Comparison of ENCODE assay signal across 14 cellular contexts in the genomic region with DNA sequence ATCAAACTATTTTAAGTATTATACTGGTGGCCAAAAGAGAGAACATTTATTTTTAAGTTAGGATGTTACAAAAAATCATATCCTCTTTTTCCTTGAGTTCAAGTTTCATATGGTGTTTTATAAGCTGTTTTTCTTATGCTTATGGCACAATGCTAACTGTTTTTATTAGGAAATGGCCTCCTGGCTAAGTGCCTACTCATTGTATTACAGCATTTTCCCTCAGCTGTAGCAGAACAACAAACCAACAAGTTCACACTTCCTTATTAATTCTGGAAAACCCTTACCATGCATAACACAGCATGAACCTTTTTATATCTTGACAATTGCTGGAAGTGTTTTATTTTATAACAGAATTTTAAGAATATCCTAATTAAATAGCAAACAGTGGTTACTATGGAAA.
DNase-seq lines count a peak whose midpoint lies in the region; FAIRE-seq and TF ChIP-seq lines count a peak whose summit lies in the region.
"Had no signal": no experiment of that assay in that cellular context is flagged by ENCODE, and none has a peak within 500 bp of the region (broad histone marks: within the 10 kb centered on the region; RNA-seq: fewer than 3 reads in every experiment).

No MANE protein-coding gene starts in this region.

- H3K4me2 ChIP-seq in neuronal stem cell (ENCODE audit: insufficient read depth, low read length, poor library complexity, severe bottlenecking): no peak overlapping the region

- H3K14ac ChIP-seq in neuronal stem cell (ENCODE audit: low read length): no peak overlapping the region

- H3K23ac ChIP-seq in neuronal stem cell (ENCODE audit: low read depth, low read length, poor library complexity): no peak overlapping the region

- no peak overlapping the region for H2BK5ac ChIP-seq in neuronal stem cell (ENCODE audit: low read length)

- no peak overlapping the region for H4K8ac ChIP-seq in neuronal stem cell (ENCODE audit: low read depth, low read length)

- no peak for FAIRE-seq in RCC 7860 (lab: Jason Lieb, UNC)
- FAIRE-seq: H1 had no signal

- H3K9me3 ChIP-seq in skeletal muscle tissue (ENCODE audit: control insufficient read depth in 3 of 3, low read length in 3 of 3) (no peaks in the 10 kb centered on the region), neuronal stem cell (replicated peaks in 1 of 2; ENCODE audit: control insufficient read depth in 2 of 2, insufficient read depth in 1 of 2, low read depth in 1 of 2, low read length in 2 of 2) (no peaks in the 10 kb centered on the region)

- no peak overlapping the region for H2AK5ac ChIP-seq in neuronal stem cell (ENCODE audit: low read depth, low read length)

- H3K4ac ChIP-seq in neuronal stem cell (ENCODE audit: low read length): no peak overlapping the region

- CTCF ChIA-PET in GM10248 (lab: Yijun Ruan, JAX): no interaction called here

- H2BK15ac ChIP-seq in neuronal stem cell (ENCODE audit: low read length): no peak overlapping the region

- H2BK12ac ChIP-seq in neuronal stem cell (ENCODE audit: low read length): no peak overlapping the region

- H3K9ac ChIP-seq in skeletal muscle tissue (ENCODE audit: low read depth in 1 of 3, low read length in 3 of 3) (no peak overlapping the region), neuronal stem cell (ENCODE audit: low read depth, low read length, poor library complexity) (no peak overlapping the region)

- DNase-seq in LHCN-M2 (ENCODE audit: low read depth) (peak; percentile 59), dedifferentiated amniotic fluid mesenchymal stem cell (ENCODE audit: extremely low spot score) (peak; percentile 24), left kidney (ENCODE audit: low read depth, low spot score) (peak; percentile 18), GM10248 (ENCODE audit: extremely low spot score) (no peak), neuronal stem cell (ENCODE audit: low spot score) (no peak), RCC 7860 (ENCODE audit: low spot score) (no peak)
- DNase-seq in stimulated activated naive CD4-positive, alpha-beta T cell treated with Interleukin-2 at 50 U/mL for 16 hours (lab: John Stamatoyannopoulos, UW): no peak
- DNase-seq: activated CD4-positive, alpha-beta T cell treated with anti-CD3 and anti-CD28 coated beads, Interleukin-2, amount 50 U/mL, for 1 hour; activated T-cell treated with anti-CD3 and anti-CD28 coated beads, Interleukin-2, amount 50 U/mL, for 72 hours; hippocampal formation; NCI-H1105 treated with DMSO at 0.1 percent for 48 hours; NCI-H510A treated with DMSO at 0.1 percent for 48 hours had no signal

- H2AFZ ChIP-seq in neuronal stem cell (ENCODE audit: low read length): no peak overlapping the region

- TF ChIP-seq CTCF in GM10248 (IDR thresholded peaks at IDR 0.05; ENCODE audit: control extremely low read depth, extremely low read depth, low read depth, missing control alignments): no peak

- H2BK120ac ChIP-seq in neuronal stem cell (ENCODE audit: low read depth, low read length): no peak overlapping the region

- H3K36me3 ChIP-seq in skeletal muscle tissue (ENCODE audit: control insufficient read depth in 3 of 3, insufficient read depth in 3 of 3, low read length in 3 of 3): no peaks in the 10 kb centered on the region
- H3K36me3 ChIP-seq in neuronal stem cell (replicated peaks in 1 of 2; ENCODE audit: control insufficient read depth in 2 of 2, insufficient read depth in 2 of 2, low read length in 2 of 2): no peaks in the 10 kb centered on the region

- no peaks in the 10 kb centered on the region for H3K27me3 ChIP-seq in skeletal muscle tissue (ENCODE audit: control insufficient read depth in 3 of 3, insufficient read depth in 3 of 3, low read length in 3 of 3)
- no peaks in the 10 kb centered on the region for H3K27me3 ChIP-seq in neuronal stem cell (ENCODE audit: control insufficient read depth in 3 of 3, insufficient read depth in 3 of 3, low read depth in 1 of 3, low read length in 3 of 3)

- peaks cover 0 to 5% (median 3%) of the 10 kb centered on the region in 3 donors for H3K4me1 ChIP-seq in skeletal muscle tissue (ENCODE audit: control insufficient read depth in 3 of 3, insufficient read depth in 3 of 3, low read length in 3 of 3)
- H3K4me1 ChIP-seq in neuronal stem cell (ENCODE audit: control insufficient read depth in 2 of 2, insufficient read depth in 1 of 2, low read depth in 1 of 2, low read length in 2 of 2): peaks cover 11 to 25% of the 10 kb centered on the region in 2 donors

- no peak overlapping the region for H3K18ac ChIP-seq in neuronal stem cell (ENCODE audit: low read length)

- H3K4me3 ChIP-seq in skeletal muscle tissue (ENCODE audit: low read length in 3 of 3): no peak overlapping the region
- H3K4me3 ChIP-seq in neuronal stem cell (ENCODE audit: low read length in 2 of 2): no peak overlapping the region

- H3K27ac ChIP-seq in skeletal muscle tissue (ENCODE audit: low read depth, low read length): peak overlapping the region; percentile 44
- no peak overlapping the region for H3K27ac ChIP-seq in neuronal stem cell (replicated peaks; ENCODE audit: low read length)

- H4K91ac ChIP-seq in neuronal stem cell (ENCODE audit: low read depth, low read length, poor library complexity): no peak overlapping the region

- no peaks in the 10 kb centered on the region for H3K79me1 ChIP-seq in neuronal stem cell (ENCODE audit: low read depth, low read length)

- POLR2A ChIA-PET in GM10248 (lab: Yijun Ruan, JAX): no interaction called here

Comparison
In these comparisons a context has a peak if more than half of its experiments do, and no peak if none do; other contexts are left out.
1. DNase-seq: peak in LHCN-M2 (single experiment), dedifferentiated amniotic fluid mesenchymal stem cell (single experiment) and left kidney (single experiment); none in GM10248 (single experiment), stimulated activated naive CD4-positive, alpha-beta T cell treated with Interleukin-2 at 50 U/mL for 16 hours (single experiment), neuronal stem cell (single experiment) and RCC 7860 (single experiment).